Comparison of ENCODE assay signal across 11 cellular contexts in the genomic region with DNA sequence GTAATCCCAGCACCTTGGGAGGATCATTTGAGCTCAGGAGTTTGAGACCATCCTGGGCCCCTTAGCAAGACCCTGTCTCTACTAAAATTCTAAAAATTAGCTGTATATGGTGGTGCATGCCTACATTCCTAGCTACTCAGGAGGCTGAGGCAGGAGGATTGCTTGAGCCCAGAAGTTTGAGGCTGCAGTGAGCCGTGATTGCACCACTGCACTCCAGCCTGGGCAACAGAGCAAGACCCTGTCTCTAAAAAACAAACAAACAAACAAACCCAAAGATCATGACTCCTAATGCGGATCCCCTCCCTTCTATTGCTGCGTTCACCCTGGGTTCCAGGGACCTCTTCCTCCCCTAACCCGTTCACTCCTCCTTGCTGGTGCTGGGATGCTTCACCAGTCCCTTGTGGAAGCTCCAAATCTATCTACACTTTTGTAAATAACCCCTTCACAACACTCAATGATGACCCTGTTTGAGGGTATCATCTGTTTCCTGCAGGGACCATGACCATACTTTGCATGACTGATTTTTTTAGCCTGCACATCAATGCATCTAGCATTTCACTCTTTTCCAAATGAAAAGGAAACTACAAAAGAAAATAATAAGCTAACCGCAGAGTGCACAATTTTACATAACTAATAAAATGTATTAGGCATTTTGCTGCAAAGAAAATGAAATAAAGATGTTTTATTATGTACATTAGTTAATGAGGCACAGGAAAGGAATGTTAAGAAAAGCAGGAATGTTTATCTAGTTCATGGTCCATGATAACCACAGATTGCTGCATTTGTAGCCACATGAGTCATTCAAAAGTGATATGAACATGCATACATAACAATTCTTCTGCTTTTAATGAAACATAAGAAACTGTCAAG. TPM values are rescaled to one million over a fixed set of nuclear protein-coding genes. Genes with fewer than 3 reads are reported as not detected.
A peak's percentile ranks its signal among the peaks of the same experiment; 100 is the strongest.
DNase-seq lines count a peak whose midpoint lies in the region; ATAC-seq and TF ChIP-seq lines count a peak whose summit lies in the region.
"Had no signal": no experiment of that assay in that cellular context is flagged by ENCODE, and none has a peak within 500 bp of the region (broad histone marks: within the 10 kb centered on the region; RNA-seq: fewer than 3 reads in every experiment).

No MANE protein-coding gene starts in this region.

- 54 to 64% methylated on average over 5 of the region's 5 CpGs for WGBS in GM23248 (ENCODE audit: low coverage in 1 of 2, low lambda C conversion rate in 2 of 2, missing lambda C conversion rate in 2 of 2), 2 experiments

- no peaks in the 10 kb centered on the region for H3K9me2 ChIP-seq in GM23248 (ENCODE audit: insufficient read depth)
- H3K9me2 ChIP-seq in MM.1S (replicated peaks; ENCODE audit: insufficient read depth, low read length), result no peaks in the 10 kb centered on the region

- H4K20me1 ChIP-seq in GM23248 (ENCODE audit: insufficient read depth), result no peaks in the 10 kb centered on the region
- no peaks in the 10 kb centered on the region for H4K20me1 ChIP-seq in MM.1S (ENCODE audit: insufficient read depth, low read length)

- no peaks in the 10 kb centered on the region for H3K79me2 ChIP-seq in GM23248 (ENCODE audit: insufficient read depth)
- no peaks in the 10 kb centered on the region for H3K79me2 ChIP-seq in MM.1S (ENCODE audit: low read length)

- peaks cover 9% of the 10 kb centered on the region; the same call in 1 of the 2 replicates for H3F3A ChIP-seq in GM23248 (ENCODE audit: insufficient read depth)
- H3F3A ChIP-seq in MM.1S (ENCODE audit: insufficient read depth, low read length), result no peaks in the 10 kb centered on the region

- H3K4me2 ChIP-seq in GM23248 (ENCODE audit: unreplicated experiment) (peak overlapping the region; percentile 54), skeletal muscle satellite cell (ENCODE audit: low read length) (peak overlapping the region; percentile 35), MM.1S (ENCODE audit: low read depth, low read length) (no peak overlapping the region)

- TF ChIP-seq CTCF in fibroblast of mammary gland (conservative IDR thresholded peaks at IDR 0.05; ENCODE audit: control insufficient read depth, insufficient read depth, low read depth, low read length) (no peak), MM.1S (IDR thresholded peaks at IDR 0.05; ENCODE audit: low read length) (no peak)

- DNase-seq in GM23248 (peak; percentile 79), SJCRH30 (peak; percentile 17 to 45), fibroblast of mammary gland (ENCODE audit: low read depth) (peak; percentile 91), GM19238 (ENCODE audit: insufficient read length, low spot score) (no peak), MM.1S (no peak)
- DNase-seq: NCI-H2081 had no signal

- H3K36me3 ChIP-seq in GM23248 (ENCODE audit: low read depth) (0 out of 2 replicates have a peak, but pooled peaks cover 4% of the 10 kb centered on the region), SJCRH30 (no peaks in the 10 kb centered on the region), skeletal muscle satellite cell (ENCODE audit: insufficient read depth, low read length) (no peaks in the 10 kb centered on the region), MM.1S (replicated peaks; ENCODE audit: insufficient read depth, low read length) (no peaks in the 10 kb centered on the region)
- H3K36me3 ChIP-seq: neutrophil had no signal

- H3K9me3 ChIP-seq in GM23248 (ENCODE audit: low read depth), result peaks cover 5% of the 10 kb centered on the region
- H3K9me3 ChIP-seq in SJCRH30 (replicated peaks), result 0 out of 2 replicates have a peak, but pooled peaks cover 9% of the 10 kb centered on the region
- no peaks in the 10 kb centered on the region for H3K9me3 ChIP-seq in skeletal muscle satellite cell (replicated peaks; ENCODE audit: low read length)
- H3K9me3 ChIP-seq in MM.1S (replicated peaks; ENCODE audit: insufficient read depth, low read length), result no peaks in the 10 kb centered on the region
- H3K9me3 ChIP-seq: neutrophil had no signal

- in situ Hi-C loops in GM23248 (cut with MboI), result no loop called here

- H3K27ac ChIP-seq in GM23248 (no peak overlapping the region), SJCRH30 (peak overlapping the region; percentile 38), MM.1S (ENCODE audit: low read length) (no peak overlapping the region)
- H3K27ac ChIP-seq: HL-60, neutrophil had no signal

- H3K27me3 ChIP-seq in GM23248 (replicated peaks; ENCODE audit: insufficient read depth) (peaks cover 11% of the 10 kb centered on the region), SJCRH30 (no peaks in the 10 kb centered on the region), skeletal muscle satellite cell (ENCODE audit: control insufficient read depth, insufficient read depth, low read length) (peaks cover 38% of the 10 kb centered on the region), MM.1S (replicated peaks; ENCODE audit: insufficient read depth, low read length) (no peaks in the 10 kb centered on the region)
- H3K27me3 ChIP-seq: neutrophil had no signal

- H2AFZ ChIP-seq in GM23248 (no peak overlapping the region), MM.1S (ENCODE audit: low read length) (no peak overlapping the region)

- no peak overlapping the region for H3K4me3 ChIP-seq in GM23248
- H3K4me3 ChIP-seq in SJCRH30, result no peak overlapping the region
- no peak overlapping the region for H3K4me3 ChIP-seq in fibroblast of mammary gland (ENCODE audit: control insufficient read depth, low read depth, low read length)
- H3K4me3 ChIP-seq in skeletal muscle satellite cell (ENCODE audit: low read length), result no peak overlapping the region
- H3K4me3 ChIP-seq in MM.1S (ENCODE audit: low read length), result no peak overlapping the region

- H3K9ac ChIP-seq in GM23248 (no peak overlapping the region), skeletal muscle satellite cell (ENCODE audit: low read depth, low read length) (no peak overlapping the region), MM.1S (ENCODE audit: low read length) (no peak overlapping the region)

- ATAC-seq in HG02885 (IDR thresholded peaks at IDR 0.05; ENCODE audit: poor library complexity, unreplicated experiment) (no peak), GM18502 (IDR thresholded peaks at IDR 0.05; ENCODE audit: poor library complexity, unreplicated experiment) (no peak)

- H3K4me1 ChIP-seq in GM23248 (ENCODE audit: insufficient read depth) (peaks cover 12% of the 10 kb centered on the region), SJCRH30 (peaks cover 17% of the 10 kb centered on the region), skeletal muscle satellite cell (ENCODE audit: control insufficient read depth, insufficient read depth, low read length) (peaks cover 19% of the 10 kb centered on the region), MM.1S (ENCODE audit: low read length) (no peaks in the 10 kb centered on the region)

RNA-seq across cellular contexts. Expression of a gene that starts 30.5 kb away (rescaled TPM):
- total RNA-seq in GM23248 (2014; rRNA removed; shearing (Covaris generic)), result not detected in 2 replicates
- not detected in 2 replicates for polyA plus RNA-seq in GM23248 (2016; fragmentation: Nextera tagmentation; extraction: Ambion mirVana)
- total RNA-seq in SJCRH30 (2014; rRNA removed; shearing (Covaris generic)), result 1.5 and 2.3 TPM in 2 replicates
- total RNA-seq in skeletal muscle satellite cell (2012; rRNA removed), result not detected in 2 replicates

Comparison
In these comparisons a context has a peak if more than half of its experiments do, and no peak if none do; other contexts are left out.
1. DNase-seq: peak in GM23248 (single experiment), SJCRH30 (2 of 2) and fibroblast of mammary gland (single experiment); none in GM19238 (single experiment) and MM.1S (single experiment).